Comparison of ENCODE assay signal across 1 cellular context in the genomic region with DNA sequence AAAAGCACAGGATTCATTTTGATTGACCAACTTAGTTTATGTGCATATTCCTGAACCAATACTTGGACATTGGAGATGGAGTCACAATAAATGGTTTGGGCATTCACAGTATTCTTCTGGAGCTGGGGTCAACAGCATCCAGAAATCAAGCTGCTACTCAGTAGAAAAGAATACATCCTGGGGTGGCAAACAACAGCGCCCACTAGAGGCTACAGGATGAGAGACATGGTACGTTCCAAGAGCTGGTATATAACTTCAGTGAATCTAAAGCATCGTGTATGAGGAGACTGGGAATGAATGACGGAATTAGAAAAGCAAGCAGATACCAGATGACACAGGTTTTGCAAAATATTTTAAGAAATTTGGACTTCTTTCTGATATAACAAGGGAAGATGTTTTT.
TF ChIP-seq lines count a peak whose summit lies in the region.

No MANE protein-coding gene starts in this region.

TF ChIP-seq in GM12878, 131 proteins besides CTCF, POLR2A, EP300 and RAD21 (continued from another document):
- TF ChIP-seq, protein P1, sequence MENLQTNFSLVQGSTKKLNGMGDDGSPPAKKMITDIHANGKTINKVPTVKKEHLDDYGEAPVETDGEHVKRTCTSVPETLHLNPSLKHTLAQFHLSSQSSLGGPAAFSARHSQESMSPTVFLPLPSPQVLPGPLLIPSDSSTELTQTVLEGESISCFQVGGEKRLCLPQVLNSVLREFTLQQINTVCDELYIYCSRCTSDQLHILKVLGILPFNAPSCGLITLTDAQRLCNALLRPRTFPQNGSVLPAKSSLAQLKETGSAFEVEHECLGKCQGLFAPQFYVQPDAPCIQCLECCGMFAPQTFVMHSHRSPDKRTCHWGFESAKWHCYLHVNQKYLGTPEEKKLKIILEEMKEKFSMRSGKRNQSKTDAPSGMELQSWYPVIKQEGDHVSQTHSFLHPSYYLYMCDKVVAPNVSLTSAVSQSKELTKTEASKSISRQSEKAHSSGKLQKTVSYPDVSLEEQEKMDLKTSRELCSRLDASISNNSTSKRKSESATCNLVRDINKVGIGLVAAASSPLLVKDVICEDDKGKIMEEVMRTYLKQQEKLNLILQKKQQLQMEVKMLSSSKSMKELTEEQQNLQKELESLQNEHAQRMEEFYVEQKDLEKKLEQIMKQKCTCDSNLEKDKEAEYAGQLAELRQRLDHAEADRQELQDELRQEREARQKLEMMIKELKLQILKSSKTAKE (IDR thresholded peaks at IDR 0.05; ENCODE audit: low read depth, poor library complexity, severe bottlenecking): no peak
